9 cellular contexts compared by ENCODE assay signal in the genomic region with DNA sequence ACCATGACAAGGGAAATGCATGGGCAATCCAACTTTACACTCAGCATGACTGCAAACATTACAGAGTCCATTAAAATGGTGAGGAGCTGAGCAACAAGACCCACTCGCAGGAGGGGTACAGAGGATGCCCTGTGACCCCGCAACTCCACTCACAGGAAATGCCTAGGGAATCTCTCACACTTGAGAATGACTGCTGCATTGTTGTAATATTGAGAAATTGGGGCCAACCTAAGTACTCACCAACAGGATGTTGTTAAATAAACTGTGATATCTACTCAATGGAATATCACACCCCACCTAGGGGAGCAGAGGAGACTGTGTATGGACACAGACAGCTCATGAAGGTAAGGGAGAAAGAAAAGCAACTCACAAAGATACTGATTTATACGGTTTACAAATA. TPM values are rescaled to one million over a fixed set of nuclear protein-coding genes. Genes with fewer than 3 reads are reported as not detected.
A peak's percentile ranks its signal among the peaks of the same experiment; 100 is the strongest.
DNase-seq lines count a peak whose midpoint lies in the region; ATAC-seq and TF ChIP-seq lines count a peak whose summit lies in the region.
"Had no signal": no experiment of that assay in that cellular context is flagged by ENCODE, and none has a peak within 500 bp of the region (broad histone marks: within the 10 kb centered on the region; RNA-seq: fewer than 3 reads in every experiment).

No MANE protein-coding gene starts in this region.

- no peaks in the 10 kb centered on the region for H3K79me2 ChIP-seq in OCI-LY7 (ENCODE audit: insufficient read depth, low read depth, low read length)

- H3K4me3 ChIP-seq in OCI-LY7 (ENCODE audit: low read depth, low read length, poor library complexity, severe bottlenecking) = no peak overlapping the region
- no peak overlapping the region for H3K4me3 ChIP-seq in stomach
- H3K4me3 ChIP-seq: pancreas had no signal

- H3K27ac Mint-ChIP-seq in effector memory CD8-positive, alpha-beta T cell = peak overlapping the region; percentile 38 to 55
- peak overlapping the region; percentile 2 for H3K27ac Mint-ChIP-seq in progenitor cell of endocrine pancreas

- no TSS peak for BruUV-seq in OCI-LY7 (replicated peaks; lab: Mats Ljungman, UMichigan)

- CTCF ChIA-PET in OCI-LY7 (lab: Charles Lee; ENCODE audit: unreplicated experiment) = no interaction called here

- peak; percentile 99 for DNase-seq in ELR (ENCODE audit: low read depth)
- no peak for DNase-seq in OCI-LY7 (ENCODE audit: low spot score)
- DNase-seq in effector memory CD8-positive, alpha-beta T cell = no peak
- DNase-seq in progenitor cell of endocrine pancreas (ENCODE audit: low spot score, unreplicated experiment) = no peak
- no peak for DNase-seq in stomach
- DNase-seq: anterior cingulate cortex, pancreas had no signal

- no peak for TF ChIP-seq EP300 in stomach (IDR thresholded peaks at IDR 0.05)

- no peaks in the 10 kb centered on the region for H3K36me3 ChIP-seq in OCI-LY7 (ENCODE audit: insufficient read depth, low read length)
- peaks cover 0 to 32% (median 31%) of the 10 kb centered on the region in 4 donors for H3K36me3 ChIP-seq in stomach
- H3K36me3 ChIP-seq: pancreas had no signal

- no peak overlapping the region for H2AFZ ChIP-seq in OCI-LY7 (ENCODE audit: low read length)

- H3K4me1 Mint-ChIP-seq in effector memory CD8-positive, alpha-beta T cell (ENCODE audit: low read depth in 2 of 2) = peaks cover 10 to 17% of the 10 kb centered on the region in 2 donors
- no peaks in the 10 kb centered on the region for H3K4me1 Mint-ChIP-seq in progenitor cell of endocrine pancreas (ENCODE audit: low read depth)

- POLR2A ChIA-PET in OCI-LY7 (lab: Charles Lee) = interaction anchor here (0.7 to 0.8 kb wide), 3 partner anchors 117 to 470 kb away, joined by 3 to 7 read pairs (median 4); no protein-coding TSS in a partner anchor

- H4K20me1 ChIP-seq in OCI-LY7 (ENCODE audit: insufficient read depth, low read length) = no peaks in the 10 kb centered on the region

- H3K27ac ChIP-seq in OCI-LY7 (ENCODE audit: low read depth, low read length, poor library complexity, severe bottlenecking) (no peak overlapping the region), stomach (no peak overlapping the region)
- H3K27ac ChIP-seq: pancreas had no signal

- no peaks in the 10 kb centered on the region for H3K9me3 Mint-ChIP-seq in effector memory CD8-positive, alpha-beta T cell
- no peaks in the 10 kb centered on the region for H3K9me3 Mint-ChIP-seq in progenitor cell of endocrine pancreas (ENCODE audit: low read depth)

- H3K27me3 Mint-ChIP-seq in effector memory CD8-positive, alpha-beta T cell = no peaks in the 10 kb centered on the region
- H3K27me3 Mint-ChIP-seq in progenitor cell of endocrine pancreas = peaks cover 3% of the 10 kb centered on the region

- peak overlapping the region; percentile 43; the same call in 1 of the 2 replicates for H3K4me2 ChIP-seq in OCI-LY7 (ENCODE audit: low read length)

- H3K4me1 ChIP-seq in OCI-LY7 (ENCODE audit: insufficient read depth, low read length, poor library complexity, severe bottlenecking) (peaks cover 19% of the 10 kb centered on the region), stomach (no peaks in the 10 kb centered on the region)
- H3K4me1 ChIP-seq: pancreas had no signal

- no peak for TF ChIP-seq CTCF in OCI-LY7 (conservative IDR thresholded peaks at IDR 0.05; ENCODE audit: low read length)
- no peak for TF ChIP-seq CTCF in progenitor cell of endocrine pancreas (IDR thresholded peaks at IDR 0.05; ENCODE audit: unreplicated experiment)
- TF ChIP-seq CTCF in stomach (IDR thresholded peaks at IDR 0.05) = no peak

- peaks cover 10% of the 10 kb centered on the region for H3K36me3 Mint-ChIP-seq in effector memory CD8-positive, alpha-beta T cell (ENCODE audit: insufficient read depth)
- no peaks in the 10 kb centered on the region for H3K36me3 Mint-ChIP-seq in progenitor cell of endocrine pancreas (ENCODE audit: insufficient read depth)

- intact Hi-C loops in OCI-LY7 (cut with micrococcal nuclease; ENCODE audit: unreplicated experiment) = no loop called here
- intact Hi-C loops in stomach (cut with DNase I; ENCODE audit: low total_unique reads) = no loop called here

- 59 to 83% (median 65%) methylated on average over 3 of the region's 3 CpGs for WGBS in stomach, 5 donors

- TF ChIP-seq POLR2A in stomach (IDR thresholded peaks at IDR 0.05) = no peak

- H3K9me3 ChIP-seq in OCI-LY7 (ENCODE audit: low read length) (no peaks in the 10 kb centered on the region), stomach (no peaks in the 10 kb centered on the region)
- H3K9me3 ChIP-seq: pancreas had no signal

- H3K27me3 ChIP-seq in stomach = no peaks in the 10 kb centered on the region
- H3K27me3 ChIP-seq: pancreas had no signal

- H3K4me3 Mint-ChIP-seq in effector memory CD8-positive, alpha-beta T cell = no peak overlapping the region
- H3K4me3 Mint-ChIP-seq in progenitor cell of endocrine pancreas (ENCODE audit: low read depth) = no peak overlapping the region

- no peaks in the 10 kb centered on the region for H3K9me2 ChIP-seq in OCI-LY7 (ENCODE audit: insufficient read depth, low read length)

- no peak for ATAC-seq in effector memory CD8-positive, alpha-beta T cell (replicated peaks)
- ATAC-seq in HG02870 (IDR thresholded peaks at IDR 0.05; ENCODE audit: unreplicated experiment) (no peak), GM21528 (IDR thresholded peaks at IDR 0.05; ENCODE audit: low FRiP score, unreplicated experiment) (no peak)

RNA-seq across cellular contexts. Expression of gene CAMK2B, which starts 53.4 kb away (rescaled TPM):
- total RNA-seq in OCI-LY7 (2014; rRNA removed; shearing (Covaris generic)) = 0.66 and 0.98 TPM in 2 replicates
- total RNA-seq in OCI-LY7 (2022) (0.92 and 1.1 TPM in 2 replicates), progenitor cell of endocrine pancreas (9.3 and 12.2 TPM in 2 replicates), stomach (1 to 10 TPM in 2 of 5 donors, under 1 TPM in 1, not detected in 2; 0.92 to 7.6 (median 4.6) TPM)
- polyA plus RNA-seq in stomach = 10 to 100 TPM in 1 of 3 donors, 1 to 10 TPM in 2; 2.9 to 28.4 (median 6.2) TPM
